13 cellular contexts compared by ENCODE assay signal in the genomic region with DNA sequence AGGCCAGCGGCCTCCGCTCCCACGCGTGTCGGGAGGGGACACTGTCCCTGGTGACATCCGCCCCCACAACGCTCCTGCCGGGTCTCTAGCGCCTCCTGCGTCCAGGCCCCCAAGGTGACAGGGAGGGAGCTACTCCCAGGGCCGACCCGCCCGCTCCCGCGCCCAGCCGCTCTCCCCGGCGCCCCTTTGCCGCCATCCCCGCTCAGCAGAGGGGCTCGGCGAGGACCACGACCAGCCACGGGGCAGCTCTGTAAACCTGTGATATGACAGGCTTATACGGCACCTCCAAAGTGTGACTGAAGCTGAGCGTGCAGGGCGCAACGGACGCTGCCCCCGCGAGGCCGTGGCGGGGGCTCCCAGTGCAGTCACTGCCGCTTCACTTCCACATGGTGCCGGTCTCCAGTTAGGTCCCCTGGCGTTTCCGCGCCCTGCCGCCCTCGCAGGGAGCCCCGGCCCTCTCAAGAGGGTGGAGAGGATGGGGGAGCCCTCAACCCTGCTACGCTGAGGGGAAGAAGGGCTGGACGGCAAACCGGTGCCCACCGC. TPM values are rescaled to one million over a fixed set of nuclear protein-coding genes. Genes with fewer than 3 reads are reported as not detected.
DNase-seq lines count a peak whose midpoint lies in the region; ATAC-seq and TF ChIP-seq lines count a peak whose summit lies in the region.
"Had no signal": no experiment of that assay in that cellular context is flagged by ENCODE, and none has a peak within 500 bp of the region (broad histone marks: within the 10 kb centered on the region; RNA-seq: fewer than 3 reads in every experiment).

No MANE protein-coding gene starts in this region.

- H3K4ac ChIP-seq in neuronal stem cell (ENCODE audit: low read length): no peak overlapping the region

- peak overlapping the region; percentile 50 for H2BK12ac ChIP-seq in neuronal stem cell (ENCODE audit: low read length)

- no CpG with 5 or more reads among the region's 45 CpGs for WGBS in neuronal stem cell (ENCODE audit: extremely low coverage in 2 of 2, insufficient read length in 2 of 2, insufficient replicate concordance in 1 of 2), 2 donors

- H3K23ac ChIP-seq in neuronal stem cell (ENCODE audit: low read depth, low read length, poor library complexity): peak overlapping the region; percentile 59

- peak overlapping the region; percentile 95 for H3K18ac ChIP-seq in neuronal stem cell (ENCODE audit: low read length)

- H3K27ac Mint-ChIP-seq in glutamatergic neuron (ENCODE audit: unreplicated experiment): no peak overlapping the region

- no peak overlapping the region for H2BK120ac ChIP-seq in neuronal stem cell (ENCODE audit: low read depth, low read length)

- H3K9me3 ChIP-seq in cardiac muscle cell (ENCODE audit: low read depth) (no peaks in the 10 kb centered on the region), right atrium auricular region (no peaks in the 10 kb centered on the region), neuronal stem cell (replicated peaks in 1 of 2; ENCODE audit: control insufficient read depth in 2 of 2, insufficient read depth in 1 of 2, low read depth in 1 of 2, low read length in 2 of 2) (no peaks in the 10 kb centered on the region), upper lobe of right lung (no peaks in the 10 kb centered on the region)
- H3K9me3 ChIP-seq: tibial nerve had no signal

- no peak overlapping the region for H4K91ac ChIP-seq in neuronal stem cell (ENCODE audit: low read depth, low read length, poor library complexity)

- intact Hi-C loops in upper lobe of right lung (cut with DNase I): no loop called here

- H3K9ac ChIP-seq in neuronal stem cell (ENCODE audit: low read depth, low read length, poor library complexity): peak overlapping the region; percentile 81

- no peak for TF ChIP-seq CTCF in cardiac muscle cell (IDR thresholded peaks at IDR 0.05; ENCODE audit: low read depth, low read length)
- peak in 1 of 2 donors; percentile 15 for TF ChIP-seq CTCF in right atrium auricular region (IDR thresholded peaks at IDR 0.05)
- peak; percentile 23 for TF ChIP-seq CTCF in glutamatergic neuron (IDR thresholded peaks at IDR 0.05; ENCODE audit: partially characterized antibody, unreplicated experiment)
- TF ChIP-seq CTCF in upper lobe of right lung (IDR thresholded peaks at IDR 0.05): no peak

- no peaks in the 10 kb centered on the region for H3K79me1 ChIP-seq in neuronal stem cell (ENCODE audit: low read depth, low read length)

- peak overlapping the region; percentile 75 for H3K14ac ChIP-seq in neuronal stem cell (ENCODE audit: low read length)

- H3K4me1 Mint-ChIP-seq in glutamatergic neuron (ENCODE audit: low read depth, unreplicated experiment): peaks cover 15% of the 10 kb centered on the region

- DNase-seq in cardiac muscle cell (ENCODE audit: low read depth in 1 of 2, low spot score in 1 of 2) (no peak), right atrium auricular region (ENCODE audit: low spot score) (no peak), glutamatergic neuron (peak; percentile 59), neuronal stem cell (ENCODE audit: low spot score) (peak; percentile 23), upper lobe of right lung (no peak), NCI-H1048 (lab: John Stamatoyannopoulos, UW) (no peak)
- no peak for DNase-seq in stimulated activated naive CD4-positive, alpha-beta T cell (lab: John Stamatoyannopoulos, UW)
- DNase-seq: activated naive CD4-positive, alpha-beta T cell treated with Interleukin-2 at 50 U/mL for 16 hours; MM.1S had no signal

- H3K27me3 ChIP-seq in cardiac muscle cell: peaks cover 36% of the 10 kb centered on the region
- peaks cover 3% of the 10 kb centered on the region in 2 donors for H3K27me3 ChIP-seq in right atrium auricular region
- H3K27me3 ChIP-seq in neuronal stem cell (ENCODE audit: control insufficient read depth in 3 of 3, insufficient read depth in 3 of 3, low read depth in 1 of 3, low read length in 3 of 3): peaks cover 0 to 9% (median 0%) of the 10 kb centered on the region in 3 experiments
- peaks cover 51% of the 10 kb centered on the region for H3K27me3 ChIP-seq in upper lobe of right lung

- H3K4me1 ChIP-seq in cardiac muscle cell (ENCODE audit: low read depth): peaks cover 11% of the 10 kb centered on the region
- peaks cover 0 to 18% of the 10 kb centered on the region in 2 donors for H3K4me1 ChIP-seq in right atrium auricular region
- peaks cover 0 to 1% of the 10 kb centered on the region in 2 donors for H3K4me1 ChIP-seq in neuronal stem cell (ENCODE audit: control insufficient read depth in 2 of 2, insufficient read depth in 1 of 2, low read depth in 1 of 2, low read length in 2 of 2)
- H3K4me1 ChIP-seq in upper lobe of right lung: no peaks in the 10 kb centered on the region

- peaks cover 8% of the 10 kb centered on the region for H3K27me3 Mint-ChIP-seq in glutamatergic neuron (ENCODE audit: unreplicated experiment)

- H2BK5ac ChIP-seq in neuronal stem cell (ENCODE audit: low read length): peak overlapping the region; percentile 39

- H2AK5ac ChIP-seq in neuronal stem cell (ENCODE audit: low read depth, low read length): peak overlapping the region; percentile 20

- H3K4me3 Mint-ChIP-seq in glutamatergic neuron (ENCODE audit: unreplicated experiment): peak overlapping the region; percentile 52

- peaks cover 8% of the 10 kb centered on the region for H3K9me3 Mint-ChIP-seq in glutamatergic neuron (ENCODE audit: unreplicated experiment)

- ATAC-seq in upper lobe of right lung (peak; percentile 19), HG03045 (IDR thresholded peaks at IDR 0.05; ENCODE audit: unreplicated experiment) (no peak)

- peak overlapping the region; percentile 88 for H3K4me2 ChIP-seq in neuronal stem cell (ENCODE audit: insufficient read depth, low read length, poor library complexity, severe bottlenecking)

- no peaks in the 10 kb centered on the region for H3K36me3 ChIP-seq in cardiac muscle cell
- no peaks in the 10 kb centered on the region for H3K36me3 ChIP-seq in right atrium auricular region
- no peaks in the 10 kb centered on the region for H3K36me3 ChIP-seq in neuronal stem cell (replicated peaks in 1 of 2; ENCODE audit: control insufficient read depth in 2 of 2, insufficient read depth in 2 of 2, low read length in 2 of 2)
- no peaks in the 10 kb centered on the region for H3K36me3 ChIP-seq in upper lobe of right lung
- H3K36me3 ChIP-seq: tibial nerve had no signal

- peak overlapping the region; percentile 76 for H2BK15ac ChIP-seq in neuronal stem cell (ENCODE audit: low read length)

- no peak overlapping the region for H4K8ac ChIP-seq in neuronal stem cell (ENCODE audit: low read depth, low read length)

- H3K36me3 Mint-ChIP-seq in glutamatergic neuron (ENCODE audit: unreplicated experiment): no peaks in the 10 kb centered on the region

- no peak overlapping the region for H3K27ac ChIP-seq in cardiac muscle cell
- H3K27ac ChIP-seq in right atrium auricular region: peak overlapping the region in 1 of 2 donors; percentile 18
- H3K27ac ChIP-seq in neuronal stem cell (replicated peaks; ENCODE audit: low read length): no peak overlapping the region
- H3K27ac ChIP-seq in upper lobe of right lung: no peak overlapping the region

- H3K4me3 ChIP-seq in cardiac muscle cell: peak overlapping the region; percentile 30
- peak overlapping the region in 1 of 2 donors; percentile 44 for H3K4me3 ChIP-seq in right atrium auricular region
- peak overlapping the region in 1 of 2 donors; percentile 89 for H3K4me3 ChIP-seq in neuronal stem cell (ENCODE audit: low read length in 2 of 2)
- H3K4me3 ChIP-seq in upper lobe of right lung: no peak overlapping the region
- H3K4me3 ChIP-seq: lung had no signal

- peak overlapping the region; percentile 73 for H2AFZ ChIP-seq in neuronal stem cell (ENCODE audit: low read length)

RNA-seq across cellular contexts. Expression of a gene that starts 1.0 kb away (rescaled TPM):
- total RNA-seq in cardiac muscle cell: 2.2 and 3.3 TPM in 2 replicates
- 4.1 and 4.7 TPM in 2 replicates for polyA plus RNA-seq in cardiac muscle cell
- 1 to 10 TPM in 1 of 2 donors, not detected in 1; 3.3 TPM for total RNA-seq in right atrium auricular region
- 3.8 TPM for total RNA-seq in glutamatergic neuron (ENCODE audit: unreplicated experiment)
- 1.9 TPM for polyA plus RNA-seq in neuronal stem cell (2013, experiment 1 of 2)
- 1.7 TPM for polyA plus RNA-seq in neuronal stem cell (2013, experiment 2 of 2)
- total RNA-seq in upper lobe of right lung: 0.17 TPM
- total RNA-seq: T-helper 2 cell treated with Interferon-gamma antibody and Interleukin-4, amounts not matched to agents 100 ng/mL and 5 ng/mL, for 36 hours had no signal

Comparison
In these comparisons a context has a peak if more than half of its experiments do, and no peak if none do; other contexts are left out.
1. DNase-seq: peak in glutamatergic neuron (single experiment) and neuronal stem cell (single experiment); none in cardiac muscle cell (0 of 2), right atrium auricular region (single experiment), upper lobe of right lung (single experiment), NCI-H1048 (single experiment) and stimulated activated naive CD4-positive, alpha-beta T cell (0 of 6).